Comparison of ENCODE assay signal across 16 cellular contexts in the genomic region with DNA sequence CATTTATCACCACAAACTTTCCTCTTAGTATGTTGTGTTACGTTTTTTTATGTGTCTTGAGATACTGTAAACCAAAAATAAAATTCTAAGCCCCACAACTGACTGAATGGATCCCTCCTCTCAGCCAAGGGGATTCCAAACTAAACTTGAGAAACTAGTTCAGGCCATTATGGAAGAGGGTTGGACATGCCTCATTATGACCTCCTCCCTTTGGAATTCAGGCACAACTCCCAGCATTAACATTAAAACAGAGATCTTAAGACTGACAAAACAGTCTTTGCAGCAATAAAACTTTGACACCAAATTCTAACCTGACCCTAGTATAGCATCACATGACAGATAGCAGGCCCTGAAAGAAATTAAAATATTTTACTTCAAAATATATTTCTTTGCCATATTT. TPM values are rescaled to one million over a fixed set of nuclear protein-coding genes. Genes with fewer than 3 reads are reported as not detected.
DNase-seq lines count a peak whose midpoint lies in the region; ATAC-seq, FAIRE-seq and TF ChIP-seq lines count a peak whose summit lies in the region.
"Had no signal": no experiment of that assay in that cellular context is flagged by ENCODE, and none has a peak within 500 bp of the region (broad histone marks: within the 10 kb centered on the region; RNA-seq: fewer than 3 reads in every experiment).

No MANE protein-coding gene starts in this region.

- WGBS in A549 (ENCODE audit: missing lambda C conversion rate) = 50% methylated on average over 1 of the region's 1 CpG

- H3K9me3 ChIP-seq in A549 (peaks cover 8% of the 10 kb centered on the region; the same call in 2 of the 3 replicates), PC-3 (ENCODE audit: low read length) (no peaks in the 10 kb centered on the region)
- H3K9me3 ChIP-seq: Peyer's patch had no signal

- no peak overlapping the region for H3K4me3 Mint-ChIP-seq in nephron

- CTCF ChIA-PET in A549 (lab: Yijun Ruan, JAX) = interaction anchor here (0.9 to 1.2 kb wide), 2 partner anchors 31 to 262 kb away, joined by 3 to 4 read pairs; no protein-coding TSS in a partner anchor
- CTCF ChIA-PET in PC-3 (lab: Charles Lee) = no interaction called here

- TF ChIP-seq POLR2A in A549 (IDR thresholded peaks at IDR 0.05; ENCODE audit: low read length) = no peak

- no peaks in the 10 kb centered on the region for H3K79me2 ChIP-seq in PC-3 (ENCODE audit: low read length)

- H3K9me3 Mint-ChIP-seq in nephron = peaks cover 4% of the 10 kb centered on the region

- peak overlapping the region; percentile 45 to 82 (median 74) for H3K27ac Mint-ChIP-seq in nephron

- peaks cover 23% of the 10 kb centered on the region for H3K4me1 Mint-ChIP-seq in nephron

- H3F3A ChIP-seq in PC-3 (ENCODE audit: low read length, unreplicated experiment) = no peaks in the 10 kb centered on the region

- intact Hi-C loops in PC-3 (cut with micrococcal nuclease) = no loop called here

- no peak overlapping the region for H3K4me2 ChIP-seq in A549
- no peak overlapping the region for H3K4me2 ChIP-seq in PC-3 (ENCODE audit: low read length)

- TF ChIP-seq EP300 in A549 (IDR thresholded peaks at IDR 0.05) = no peak

- no peaks in the 10 kb centered on the region for H3K9me2 ChIP-seq in PC-3 (replicated peaks; ENCODE audit: low read length)

- DNase-seq in A549 (ENCODE audit: low read depth in 1 of 2, low spot score in 1 of 2) (no peak), PC-3 (peak; percentile 63), DMS153 (lab: John Stamatoyannopoulos, UW) (no peak), SIG-M5 treated with dmso at 0.1 percent for 504 hours (lab: John Stamatoyannopoulos, UW; ENCODE audit: unreplicated experiment) (no peak)
- DNase-seq: 8988T; activated CD4-positive, alpha-beta T cell treated with anti-CD3 and anti-CD28 coated beads, Interleukin-2, amount 50 U/mL, for 4 hours; activated effector memory CD4-positive, alpha-beta T cell treated with Interleukin-2 at 50 U/mL for 16 hours; NCI-H1048; NCI-H446 treated with DMSO at 0.1 percent for 48 hours; Peyer's patch; right cardiac atrium; T-helper 2 cell had no signal

- no peak overlapping the region for H3K27ac ChIP-seq in A549
- no peak overlapping the region for H3K27ac ChIP-seq in PC-3 (ENCODE audit: low read length)

- no peak for ATAC-seq in A549
- ATAC-seq in PC-3 = no peak
- ATAC-seq in esophagus mucosa = peak; percentile 52
- ATAC-seq in HG02759 (IDR thresholded peaks at IDR 0.05; ENCODE audit: unreplicated experiment) = no peak
- ATAC-seq in HG02588 (IDR thresholded peaks at IDR 0.05; ENCODE audit: unreplicated experiment) = no peak
- ATAC-seq: right cardiac atrium had no signal

- no peak for TF ChIP-seq RAD21 in A549 (conservative IDR thresholded peaks at IDR 0.05 in 1 of 2, IDR thresholded peaks at IDR 0.05 in 1 of 2)

- H3K36me3 Mint-ChIP-seq in nephron (ENCODE audit: low read depth) = no peaks in the 10 kb centered on the region

- H3K4me1 ChIP-seq in A549 (no peaks in the 10 kb centered on the region), PC-3 (ENCODE audit: insufficient read depth, low read length) (no peaks in the 10 kb centered on the region)
- H3K4me1 ChIP-seq: Peyer's patch had no signal

- no peaks in the 10 kb centered on the region for H3K27me3 Mint-ChIP-seq in nephron (ENCODE audit: low read depth)

- H4K20me1 ChIP-seq in PC-3 (ENCODE audit: low read length) = no peaks in the 10 kb centered on the region

- POLR2A ChIA-PET in A549 (lab: Yijun Ruan, JAX) = no interaction called here
- POLR2A ChIA-PET in PC-3 (lab: Charles Lee; ENCODE audit: unreplicated experiment) = no interaction called here

- TF ChIP-seq CTCF in A549 (IDR thresholded peaks at IDR 0.05) = no peak
- TF ChIP-seq CTCF in PC-3 (conservative IDR thresholded peaks at IDR 0.05; ENCODE audit: low read depth, low read length) = no peak
- TF ChIP-seq CTCF in nephron (IDR thresholded peaks at IDR 0.05; ENCODE audit: unreplicated experiment in 3 of 3) = no peak

- peak; percentile 49 for FAIRE-seq in A549 (lab: Jason Lieb, UNC)

- no peaks in the 10 kb centered on the region for H3K36me3 ChIP-seq in PC-3 (ENCODE audit: low read depth, low read length)
- H3K36me3 ChIP-seq: Peyer's patch had no signal

- BruUV-seq in PC-3 (replicated peaks; lab: Mats Ljungman, UMichigan) = no TSS peak

- no peaks in the 10 kb centered on the region for H3K27me3 ChIP-seq in PC-3 (ENCODE audit: low read length)
- H3K27me3 ChIP-seq: Peyer's patch had no signal

- H3K4me3 ChIP-seq in A549 = no peak overlapping the region
- H3K4me3 ChIP-seq in PC-3 (ENCODE audit: low read length) = no peak overlapping the region
- H3K4me3 ChIP-seq: Peyer's patch had no signal

- H3K9ac ChIP-seq in PC-3 (ENCODE audit: low read length) = no peak overlapping the region

- no peak overlapping the region for H2AFZ ChIP-seq in PC-3 (ENCODE audit: low read length)

TF ChIP-seq in A549, 52 proteins besides CTCF, POLR2A, EP300 and RAD21:
- TF ChIP-seq SMC3 (IDR thresholded peaks at IDR 0.05) (no peak), HOXA7 (CRISPR knock-in tag; IDR thresholded peaks at IDR 0.05) (no peak), RFX5 (IDR thresholded peaks at IDR 0.05) (no peak)

RNA-seq across cellular contexts. Expression of gene SLC47A1, which starts 51.1 kb away (rescaled TPM):
- polyA plus RNA-seq in A549 (2011; rRNA removed) = 21.1 and 35.1 TPM in 2 replicates
- polyA plus RNA-seq in A549 (2012; cell fraction: cytosol; rRNA removed) = 18.6 and 25.8 TPM in 2 replicates
- polyA plus RNA-seq in A549 (2012; cell fraction: nucleus; rRNA removed) = 48.3 and 50.2 TPM in 2 replicates
- polyA plus RNA-seq in A549 (2017; fragmentation: RNase III; extraction: RNeasy Plus Mini Kit Qiagen cat#74134 plus additional on column Dnase treatment) = 20.4 to 24.6 TPM (median 24.2 TPM) in 3 replicates
- polyA minus RNA-seq in A549 (2011; rRNA and poly(A)+ RNA removed) = 60.5 and 93.6 TPM in 2 replicates
- total RNA-seq in PC-3 (2014; rRNA removed) = 0.12 and 0.15 TPM in 2 replicates
- 2.7 TPM for total RNA-seq in esophagus mucosa
